ENCODE assay signal across 18 cellular contexts in the genomic region with DNA sequence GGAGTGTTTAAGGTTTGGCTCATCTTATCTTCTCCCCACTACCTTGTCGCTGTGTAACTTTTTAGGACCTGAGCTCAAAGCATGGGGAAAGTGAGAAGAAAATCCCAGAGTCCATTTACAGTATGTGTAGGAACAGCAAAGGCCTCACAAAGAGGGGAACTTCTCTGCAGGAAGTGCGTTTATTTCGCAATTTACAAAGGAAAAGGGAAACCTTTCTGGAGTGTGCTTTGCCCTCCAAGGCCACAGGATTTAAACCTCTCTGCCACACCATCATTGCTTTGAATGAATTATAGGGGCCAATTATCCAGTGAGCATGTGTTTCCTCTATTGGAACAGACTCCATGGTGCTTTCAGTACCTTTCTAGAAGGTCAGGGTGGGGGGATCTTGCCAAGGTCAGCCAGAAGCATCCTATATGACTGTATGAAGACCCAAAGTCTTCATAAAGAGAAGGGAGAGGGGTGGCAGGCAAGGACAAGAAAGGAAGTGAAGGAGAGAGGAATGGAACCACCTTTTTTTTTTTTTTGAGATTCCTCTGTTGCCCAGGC.
DNase-seq lines count a peak whose midpoint lies in the region; ATAC-seq, FAIRE-seq and TF ChIP-seq lines count a peak whose summit lies in the region.
"Had no signal": no experiment of that assay in that cellular context is flagged by ENCODE, and none has a peak within 500 bp of the region (broad histone marks: within the 10 kb centered on the region; RNA-seq: fewer than 3 reads in every experiment).

No MANE protein-coding gene starts in this region.

- H2BK20ac ChIP-seq in H1 (ENCODE audit: low read length) = no peak overlapping the region

- ATAC-seq in upper lobe of right lung = peak; percentile 47

- TF ChIP-seq EP300 in H1 (IDR thresholded peaks at IDR 0.05; ENCODE audit: borderline replicate concordance in 1 of 2, low read depth in 2 of 2, low read length in 2 of 2) = no peak

- H3K79me1 ChIP-seq in H1 (ENCODE audit: low read depth, low read length) = no peaks in the 10 kb centered on the region

- H3K4me1 ChIP-seq in H1 (replicated peaks in 1 of 4; ENCODE audit: control insufficient read depth in 3 of 4, insufficient read depth in 4 of 4, low read length in 3 of 4) = no peaks in the 10 kb centered on the region
- peaks cover 3% of the 10 kb centered on the region for H3K4me1 ChIP-seq in upper lobe of right lung
- no peaks in the 10 kb centered on the region for H3K4me1 ChIP-seq in Peyer's patch

- H3K9me3 ChIP-seq in H1 (ENCODE audit: insufficient read depth in 2 of 2, low read depth in 1 of 2, low read length in 1 of 2) (no peaks in the 10 kb centered on the region), upper lobe of right lung (no peaks in the 10 kb centered on the region), Peyer's patch (no peaks in the 10 kb centered on the region)

- no peak for FAIRE-seq in H1 (lab: Jason Lieb, UNC)
- FAIRE-seq: HTR-8/SVneo had no signal

- no peak overlapping the region for H2AK5ac ChIP-seq in H1 (ENCODE audit: low read depth, low read length)

- no peaks in the 10 kb centered on the region for H3K79me2 ChIP-seq in H1 (ENCODE audit: control insufficient read depth in 1 of 2, insufficient read depth in 2 of 2, low read length in 2 of 2)

- CTCF ChIA-PET in H1 (lab: Charles Lee; ENCODE audit: partially characterized antibody) = interaction anchor here (0.6 to 1.2 kb wide), 4 partner anchors 10 to 30 kb away, joined by 3 to 4 read pairs (median 3); no protein-coding TSS in a partner anchor
- CTCF ChIA-PET in RWPE1 (lab: Yijun Ruan, JAX) = interaction anchor here (1.5 kb wide), 1 partner anchor 101 kb away, joined by 5 read pairs; no protein-coding TSS in a partner anchor

- H3K4me3 ChIP-seq in HL-60 (replicated peaks; ENCODE audit: insufficient read depth, low read length) (no peak overlapping the region), H1 (ENCODE audit: extremely low read depth in 1 of 4, insufficient read depth in 2 of 4, low read depth in 3 of 4, low read length in 4 of 4) (no peak overlapping the region), upper lobe of right lung (no peak overlapping the region), Peyer's patch (no peak overlapping the region)

- TF ChIP-seq POLR2A in H1 (IDR thresholded peaks at IDR 0.05; ENCODE audit: control extremely low read depth in 1 of 2, low read depth in 2 of 2, low read length in 2 of 2) (no peak), Peyer's patch (IDR thresholded peaks at IDR 0.05) (no peak)

- H2BK120ac ChIP-seq in H1 (replicated peaks; ENCODE audit: low read depth, low read length) = no peak overlapping the region

- H2BK15ac ChIP-seq in H1 (ENCODE audit: low read length) = no peak overlapping the region

- no peak overlapping the region for H4K91ac ChIP-seq in H1 (replicated peaks; ENCODE audit: insufficient read length, low read length)

- H3K9ac ChIP-seq in H1 (replicated peaks in 1 of 4; ENCODE audit: extremely low read depth in 1 of 4, low read depth in 3 of 4, low read length in 3 of 4) = no peak overlapping the region

- no peak for TF ChIP-seq RAD21 in H1 (IDR thresholded peaks at IDR 0.05 in 1 of 2, conservative IDR thresholded peaks at IDR 0.05 in 1 of 2; ENCODE audit: low read depth in 2 of 2, low read length in 2 of 2)

- no peaks in the 10 kb centered on the region for H3K36me3 ChIP-seq in H1 (ENCODE audit: control insufficient read depth in 2 of 4, insufficient read depth in 4 of 4, low read length in 3 of 4)
- no peaks in the 10 kb centered on the region for H3K36me3 ChIP-seq in upper lobe of right lung
- H3K36me3 ChIP-seq in Peyer's patch = no peaks in the 10 kb centered on the region

- H3K27ac ChIP-seq in HL-60 (replicated peaks) = peak overlapping the region; percentile 34
- no peak overlapping the region for H3K27ac ChIP-seq in H1 (ENCODE audit: low read depth, low read length)
- no peak overlapping the region for H3K27ac ChIP-seq in upper lobe of right lung
- H3K27ac ChIP-seq in RWPE1 = no peak overlapping the region
- H3K27ac ChIP-seq in Peyer's patch = no peak overlapping the region

- no peak overlapping the region for H3K18ac ChIP-seq in H1 (ENCODE audit: extremely low read depth, low read length)

- no peak overlapping the region for H3K4me2 ChIP-seq in H1 (ENCODE audit: insufficient read depth in 1 of 2, low read depth in 2 of 2, low read length in 2 of 2)

- H4K5ac ChIP-seq in H1 (ENCODE audit: insufficient read length, low read depth, low read length) = no peak overlapping the region

- DNase-seq in HL-60 (ENCODE audit: low read depth in 1 of 2, low spot score in 1 of 2) (peak; percentile 22 to 51), MV-4-11 (lab: John Stamatoyannopoulos, UW) (peak; percentile 62), H1 (ENCODE audit: low read depth in 1 of 2, low spot score in 2 of 2) (no peak), upper lobe of right lung (no peak), RWPE1 (ENCODE audit: low spot score) (no peak), Peyer's patch (no peak)
- no peak for DNase-seq in activated CD8-positive, alpha-beta memory T cell treated with anti-CD3 and anti-CD28 coated beads for 24 hours
- DNase-seq: C1 segment of cervical spinal cord; DMS79 treated with DMSO at 0.1 percent for 48 hours; H9; NCI-H1105 treated with DMSO at 0.1 percent for 48 hours; NCI-H187; NCI-H2107; NCI-H510A; NCI-H748 treated with DMSO at 0.1 percent for 48 hours; NK-92 treated with Interleukin-12 subunit alpha and Interleukin-12 subunit beta, amount 100 ng/mL, for 24 hours; RPMI8226 had no signal

- no peak overlapping the region for H2BK5ac ChIP-seq in H1 (ENCODE audit: low read depth, low read length)

- peak overlapping the region; percentile 41; the same call in 1 of the 2 replicates for H2AFZ ChIP-seq in H1 (ENCODE audit: low read length)

- H3K56ac ChIP-seq in H1 (replicated peaks; ENCODE audit: insufficient read length, low read depth, low read length) = no peak overlapping the region

- POLR2A ChIA-PET in H1 (lab: Charles Lee; ENCODE audit: partially characterized antibody) (no interaction called here), RWPE1 (lab: Yijun Ruan, JAX; ENCODE audit: low non-redundant PET) (no interaction called here)

- no peaks in the 10 kb centered on the region for H4K20me1 ChIP-seq in H1 (replicated peaks in 1 of 2; ENCODE audit: control insufficient read depth in 1 of 2, insufficient read depth in 2 of 2, low read length in 2 of 2)

- no peak for TF ChIP-seq CTCF in HL-60 (IDR thresholded peaks at IDR 0.05; ENCODE audit: insufficient read depth, low read length)
- TF ChIP-seq CTCF in H1 (IDR thresholded peaks at IDR 0.05; ENCODE audit: control extremely low read depth in 1 of 3, insufficient read depth in 1 of 3, low read depth in 1 of 3, low read length in 3 of 3) = no peak
- TF ChIP-seq CTCF in upper lobe of right lung (IDR thresholded peaks at IDR 0.05) = no peak
- TF ChIP-seq CTCF in RWPE1 (conservative IDR thresholded peaks at IDR 0.05; ENCODE audit: low read depth) = no peak
- no peak for TF ChIP-seq CTCF in Peyer's patch (IDR thresholded peaks at IDR 0.05)

- H3K23me2 ChIP-seq in H1 (ENCODE audit: low read depth, low read length) = no peaks in the 10 kb centered on the region

- no peak overlapping the region for H3K4ac ChIP-seq in H1 (replicated peaks; ENCODE audit: insufficient read length, low read depth, low read length)

- WGBS in H1 (ENCODE audit: extremely low coverage in 1 of 2, insufficient coverage in 1 of 2, insufficient read length in 1 of 2, insufficient replicate concordance in 2 of 2, low coverage in 1 of 2, low lambda C conversion rate in 2 of 2, missing lambda C conversion rate in 1 of 2), 2 experiments = 90% methylated on average over 3 of the region's 3 CpGs; no CpG with 5 or more reads in 1 of the 2 experiments

- no peak overlapping the region for H3K14ac ChIP-seq in H1 (ENCODE audit: insufficient read length)

- H3K27me3 ChIP-seq in HL-60 (ENCODE audit: insufficient read depth, poor library complexity, severe bottlenecking) (no peaks in the 10 kb centered on the region), H1 (replicated peaks in 1 of 4; ENCODE audit: control insufficient read depth in 3 of 4, extremely low read depth in 1 of 4, insufficient read depth in 3 of 4, low read length in 3 of 4) (no peaks in the 10 kb centered on the region), upper lobe of right lung (no peaks in the 10 kb centered on the region), Peyer's patch (no peaks in the 10 kb centered on the region)

- H3K23ac ChIP-seq in H1 (ENCODE audit: insufficient read length) = no peak overlapping the region

- intact Hi-C loops in upper lobe of right lung (cut with DNase I) = loop anchor here (5.0 kb wide), 1 partner anchor 98 kb away; no protein-coding TSS in a partner anchor

- H4K8ac ChIP-seq in H1 (ENCODE audit: extremely low read depth, insufficient read depth, low read length) = no peak overlapping the region

- H2BK12ac ChIP-seq in H1 (ENCODE audit: low read depth, low read length) = no peak overlapping the region

TF ChIP-seq in H1, 55 proteins besides CTCF, POLR2A, EP300 and RAD21:
- TF ChIP-seq RBBP5 (IDR thresholded peaks at IDR 0.05; ENCODE audit: borderline replicate concordance, low read depth, low read length) = no peak
- TF ChIP-seq CEBPB (IDR thresholded peaks at IDR 0.05; ENCODE audit: low read depth, low read length) = peak; percentile 18; the same call in 1 of the 2 replicates
- TF ChIP-seq YY1 (IDR thresholded peaks at IDR 0.05; ENCODE audit: low read depth, low read length) = no peak
- TF ChIP-seq TAF7 (optimal IDR thresholded peaks at IDR 0.05; ENCODE audit: borderline replicate concordance, low read depth, low read length) = no peak
- no peak for TF ChIP-seq GTF2F1 (IDR thresholded peaks at IDR 0.05; ENCODE audit: borderline replicate concordance, low read depth, low read length)
- TF ChIP-seq RFX5 (IDR thresholded peaks at IDR 0.05; ENCODE audit: borderline replicate concordance, low read depth, low read length) = no peak

Comparison
In these comparisons a context has a peak if more than half of its experiments do, and no peak if none do; other contexts are left out.
1. DNase-seq: peak in HL-60 (2 of 2) and MV-4-11 (single experiment); none in H1 (0 of 2), upper lobe of right lung (single experiment), RWPE1 (single experiment), Peyer's patch (0 of 3) and activated CD8-positive, alpha-beta memory T cell treated with anti-CD3 and anti-CD28 coated beads for 24 hours (single experiment).